25 cellular contexts compared by ENCODE assay signal in the genomic region with DNA sequence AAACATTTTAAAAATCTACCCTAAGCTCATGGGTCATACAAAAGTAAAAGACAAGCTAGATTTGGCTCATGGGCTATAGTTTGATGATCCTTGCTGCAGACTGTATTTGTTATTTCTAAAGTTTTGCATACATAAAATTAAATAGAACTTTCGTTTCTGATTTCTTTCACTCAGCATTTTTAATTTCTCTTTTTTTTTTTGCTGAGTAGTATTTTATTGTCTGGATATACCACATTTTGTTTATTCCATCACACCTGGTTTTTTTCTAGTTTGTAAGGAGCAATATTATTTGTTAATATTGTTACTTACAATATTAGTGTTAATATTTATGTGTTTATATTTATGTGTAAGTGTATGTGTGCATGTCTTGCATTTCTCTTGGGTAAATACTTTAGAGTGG.
"Had no signal": no experiment of that assay in that cellular context is flagged by ENCODE, and none has a peak within 500 bp of the region (broad histone marks: within the 10 kb centered on the region; RNA-seq: fewer than 3 reads in every experiment).

No MANE protein-coding gene starts in this region.

- H3K27ac ChIP-seq: colonic mucosa, epithelial cell of prostate, esophagus squamous epithelium, gastrocnemius medialis, heart right ventricle, left lung, lower lobe of right lung had no signal

- H3K27me3 ChIP-seq: colonic mucosa, esophagus squamous epithelium, gastrocnemius medialis, heart right ventricle, left lung had no signal

- H3K36me3 ChIP-seq: colonic mucosa, esophagus squamous epithelium, gastrocnemius medialis, heart right ventricle, left lung, lower lobe of right lung had no signal

- H3K4me3 ChIP-seq: colonic mucosa, esophagus squamous epithelium, gastrocnemius medialis, heart right ventricle, left lung, lower lobe of right lung, mucosa of descending colon had no signal

- DNase-seq: colonic mucosa; cortex of kidney; effector CD8-positive, alpha-beta T cell; effector memory CD8-positive, alpha-beta T cell; endodermal cell; erythroblast; esophagus squamous epithelium; foreskin fibroblast; foreskin melanocyte; gastrocnemius medialis; glutamatergic neuron; head of caudate nucleus; heart right ventricle; hippocampal formation; left cardiac atrium; left lung; left ventricle myocardium superior; lower lobe of right lung; mesenchymal stem cell; mucosa of descending colon; naive B cell had no signal

- FAIRE-seq: endometrium, keratinocyte had no signal

- ATAC-seq: effector memory CD8-positive, alpha-beta T cell; esophagus mucosa; gastrocnemius medialis; heart right ventricle; left cardiac atrium; left lung; left ventricle myocardium superior; lower lobe of right lung; mucosa of descending colon had no signal

- H3K9me3 ChIP-seq: colonic mucosa, esophagus squamous epithelium, gastrocnemius medialis, left lung, lower lobe of right lung, mucosa of descending colon had no signal

- H3K4me1 ChIP-seq: colonic mucosa, esophagus squamous epithelium, gastrocnemius medialis, heart right ventricle, left lung, lower lobe of right lung had no signal
